In genomic region chr3:6250167-6250566, GRCh38 we compare ENCODE assay signal across 11 cellular contexts.
DNase-seq lines count a peak whose midpoint lies in the region; ATAC-seq and TF ChIP-seq lines count a peak whose summit lies in the region.
"Had no signal": no experiment of that assay in that cellular context is flagged by ENCODE, and none has a peak within 500 bp of the region (broad histone marks: within the 10 kb centered on the region; RNA-seq: fewer than 3 reads in every experiment).

No MANE protein-coding gene starts in this region.

- H3K4me1 Mint-ChIP-seq in T-cell = peaks cover 0 to 3% (median 0%) of the 10 kb centered on the region in 3 donors

- no peak overlapping the region for H3K4me3 ChIP-seq in testis
- H3K4me3 ChIP-seq: SJCRH30 had no signal

- H3K36me3 Mint-ChIP-seq in T-cell = no peaks in the 10 kb centered on the region

- DNase-seq in GM10248 (ENCODE audit: extremely low spot score) = peak; percentile 42
- DNase-seq in activated CD4-positive, alpha-beta T cell treated with anti-CD3 and anti-CD28 coated beads for 48 hours = no peak
- no peak for DNase-seq in testis
- DNase-seq in GOT3 (lab: John Stamatoyannopoulos, UW) = no peak
- no peak for DNase-seq in T-cell
- DNase-seq: NCI-H187, right cardiac atrium, SJCRH30 had no signal

- H3K4me1 ChIP-seq in testis = no peaks in the 10 kb centered on the region
- H3K4me1 ChIP-seq: SJCRH30 had no signal

- no peaks in the 10 kb centered on the region for H3K27me3 ChIP-seq in testis
- H3K27me3 ChIP-seq: SJCRH30 had no signal

- TF ChIP-seq CTCF in GM10248 (IDR thresholded peaks at IDR 0.05; ENCODE audit: control extremely low read depth, extremely low read depth, low read depth, missing control alignments) (no peak), testis (IDR thresholded peaks at IDR 0.05) (no peak)

- no peaks in the 10 kb centered on the region for H3K36me3 ChIP-seq in testis (ENCODE audit: low read depth, missing control alignments)
- H3K36me3 ChIP-seq: SJCRH30 had no signal

- peaks cover 5 to 23% (median 10%) of the 10 kb centered on the region in 3 donors for H3K9me3 Mint-ChIP-seq in T-cell

- no peak overlapping the region for H3K27ac Mint-ChIP-seq in T-cell

- POLR2A ChIA-PET in GM10248 (lab: Yijun Ruan, JAX) = no interaction called here
- POLR2A ChIA-PET in T-cell (lab: Charles Lee) = no interaction called here

- TF ChIP-seq POLR2A in testis (IDR thresholded peaks at IDR 0.05) = no peak

- H3K4me3 Mint-ChIP-seq in T-cell = no peak overlapping the region

- ATAC-seq in GM19351 (IDR thresholded peaks at IDR 0.05; ENCODE audit: unreplicated experiment) (peak; percentile 99), HG02798 (IDR thresholded peaks at IDR 0.05; ENCODE audit: poor library complexity, unreplicated experiment) (peak; percentile 96), HG03558 (IDR thresholded peaks at IDR 0.05; ENCODE audit: extremely low read depth, unreplicated experiment) (peak; percentile 97), T-cell (replicated peaks in 1 of 4) (no peak)
- ATAC-seq: right cardiac atrium had no signal

- no peaks in the 10 kb centered on the region for H3K27me3 Mint-ChIP-seq in T-cell

- CTCF ChIA-PET in GM10248 (lab: Yijun Ruan, JAX) = interaction anchor here (1.1 to 2.3 kb wide), 5 partner anchors 10 to 46 kb away, joined by 3 to 6 read pairs (median 4); no protein-coding TSS in a partner anchor
- CTCF ChIA-PET in T-cell (lab: Charles Lee) = no interaction called here

- intact Hi-C loops in testis (cut with DNase I; ENCODE audit: low total_unique reads) = no loop called here

- H3K9me3 ChIP-seq in testis = no peaks in the 10 kb centered on the region
- H3K9me3 ChIP-seq: SJCRH30 had no signal

- H3K27ac ChIP-seq in testis = no peak overlapping the region
- H3K27ac ChIP-seq: SJCRH30 had no signal

Comparison
In these comparisons a context has a peak if more than half of its experiments do, and no peak if none do; other contexts are left out.
1. ATAC-seq: peak in GM19351 (single experiment), HG02798 (single experiment) and HG03558 (single experiment); none in T-cell (0 of 4).